8 cellular contexts compared by ENCODE assay signal in the genomic region with DNA sequence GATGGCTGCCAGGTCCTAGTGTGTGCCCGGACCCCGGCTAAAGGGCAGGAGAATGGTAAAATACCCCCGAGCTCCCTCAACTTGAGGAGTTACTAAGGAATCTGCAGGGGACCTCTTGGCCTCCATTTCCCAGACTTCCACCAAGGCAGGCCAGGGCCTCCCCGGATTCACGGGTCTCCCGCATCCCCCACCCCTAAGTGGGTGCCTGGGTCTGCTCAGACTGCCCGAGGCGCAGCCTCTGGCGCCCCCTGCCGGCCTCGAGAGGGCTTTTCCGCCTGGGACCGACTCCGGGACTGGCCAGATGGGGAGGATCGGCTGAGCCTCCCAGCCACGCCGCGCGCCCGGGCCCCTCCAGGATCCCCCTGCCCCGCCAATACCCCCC. TPM values are rescaled to one million over a fixed set of nuclear protein-coding genes. Genes with fewer than 3 reads are reported as not detected.
DNase-seq lines count a peak whose midpoint lies in the region; ATAC-seq and TF ChIP-seq lines count a peak whose summit lies in the region.

No MANE protein-coding gene starts in this region.

- H3K9me3 ChIP-seq in CD4-positive, alpha-beta T cell (ENCODE audit: control insufficient read depth, low read length): no peaks in the 10 kb centered on the region
- H3K9me3 ChIP-seq in SU-DHL-6 (ENCODE audit: insufficient read depth, low read length) (no peaks in the 10 kb centered on the region), vagina (no peaks in the 10 kb centered on the region)

- H3K4me2 ChIP-seq in SU-DHL-6 (ENCODE audit: low read depth, low read length, poor library complexity, severe bottlenecking): peak overlapping the region; percentile 95

- no peaks in the 10 kb centered on the region for H3K9me2 ChIP-seq in SU-DHL-6 (replicated peaks; ENCODE audit: insufficient read depth, low read length)

- H3F3A ChIP-seq in SU-DHL-6 (ENCODE audit: insufficient read depth): no peaks in the 10 kb centered on the region

- peak; percentile 96 for TF ChIP-seq CTCF in CD4-positive, alpha-beta T cell (IDR thresholded peaks at IDR 0.05)
- TF ChIP-seq CTCF in GM20000 (IDR thresholded peaks at IDR 0.05; ENCODE audit: extremely low read depth, missing control alignments): peak; percentile 94
- TF ChIP-seq CTCF in LNCAP (IDR thresholded peaks at IDR 0.05): peak; percentile 95
- peak; percentile 88 for TF ChIP-seq CTCF in SU-DHL-6 (IDR thresholded peaks at IDR 0.05; ENCODE audit: insufficient read depth, low read length, poor library complexity, severe bottlenecking)
- TF ChIP-seq CTCF in vagina (IDR thresholded peaks at IDR 0.05): peak; percentile 60 to 67 (median 63)

- POLR2A ChIA-PET in CD4-positive, alpha-beta T cell (lab: Charles Lee): interaction anchor here (0.9 to 1.6 kb wide), 2 partner anchors 63 to 65 kb away, joined by 4 to 8 read pairs; a partner anchor contains a TSS

- H3K4me1 Mint-ChIP-seq in CD4-positive, alpha-beta T cell (ENCODE audit: low read depth): peaks cover 30% of the 10 kb centered on the region
- H3K4me1 Mint-ChIP-seq in activated naive CD8-positive, alpha-beta T cell treated with anti-CD3 and anti-CD28 coated beads, Interleukin-2, amount 50 U/mL, for 24 hours: peaks cover 20% of the 10 kb centered on the region

- H3K36me3 ChIP-seq in SU-DHL-6 (ENCODE audit: low read length): no peaks in the 10 kb centered on the region
- no peaks in the 10 kb centered on the region for H3K36me3 ChIP-seq in vagina

- CTCF ChIA-PET in CD4-positive, alpha-beta T cell (lab: Charles Lee): interaction anchor here (0.6 to 1.4 kb wide), 6 partner anchors 42 to 155 kb away, joined by 3 to 7 read pairs (median 4); no protein-coding TSS in a partner anchor

- peak; percentile 59 to 81 (median 70) for DNase-seq in CD4-positive, alpha-beta T cell
- DNase-seq in GM20000 (ENCODE audit: low spot score): peak; percentile 95
- DNase-seq in activated naive CD8-positive, alpha-beta T cell treated with anti-CD3 and anti-CD28 coated beads, Interleukin-2, amount 50 U/mL, for 24 hours: peak; percentile 84
- DNase-seq in left ventricle myocardium superior: peak; percentile 77
- DNase-seq in renal cortical epithelial cell (ENCODE audit: low read depth): peak; percentile 46
- no peak for DNase-seq in vagina (ENCODE audit: extremely low spot score in 2 of 2)

- H3K27me3 Mint-ChIP-seq in CD4-positive, alpha-beta T cell: peaks cover 21% of the 10 kb centered on the region
- peaks cover 13% of the 10 kb centered on the region for H3K27me3 Mint-ChIP-seq in activated naive CD8-positive, alpha-beta T cell treated with anti-CD3 and anti-CD28 coated beads, Interleukin-2, amount 50 U/mL, for 24 hours

- H3K4me3 ChIP-seq in SU-DHL-6 (ENCODE audit: insufficient read depth, low read length, poor library complexity, severe bottlenecking): peak overlapping the region; percentile 62
- H3K4me3 ChIP-seq in vagina: peak overlapping the region; percentile 52 to 58

- H4K20me1 ChIP-seq in SU-DHL-6 (ENCODE audit: low read depth, low read length): no peaks in the 10 kb centered on the region

- H3K36me3 Mint-ChIP-seq in CD4-positive, alpha-beta T cell (ENCODE audit: low read depth): no peaks in the 10 kb centered on the region
- H3K36me3 Mint-ChIP-seq in activated naive CD8-positive, alpha-beta T cell treated with anti-CD3 and anti-CD28 coated beads, Interleukin-2, amount 50 U/mL, for 24 hours (ENCODE audit: low read depth): no peaks in the 10 kb centered on the region

- peak; percentile 58 for ATAC-seq in CD4-positive, alpha-beta T cell (ENCODE audit: poor library complexity)
- peak; percentile 57 for ATAC-seq in activated naive CD8-positive, alpha-beta T cell treated with anti-CD3 and anti-CD28 coated beads, Interleukin-2, amount 50 U/mL, for 24 hours
- ATAC-seq in left ventricle myocardium superior: peak; percentile 66

- peak overlapping the region; percentile 80 for H3K9ac ChIP-seq in SU-DHL-6 (ENCODE audit: low read length)

- no peak for TF ChIP-seq POLR2A in vagina (IDR thresholded peaks at IDR 0.05)

- peak overlapping the region; percentile 82 for H3K4me3 Mint-ChIP-seq in CD4-positive, alpha-beta T cell
- H3K4me3 Mint-ChIP-seq in activated naive CD8-positive, alpha-beta T cell treated with anti-CD3 and anti-CD28 coated beads, Interleukin-2, amount 50 U/mL, for 24 hours: peak overlapping the region; percentile 82

- H3K9me3 Mint-ChIP-seq in CD4-positive, alpha-beta T cell: no peaks in the 10 kb centered on the region
- no peaks in the 10 kb centered on the region for H3K9me3 Mint-ChIP-seq in activated naive CD8-positive, alpha-beta T cell treated with anti-CD3 and anti-CD28 coated beads, Interleukin-2, amount 50 U/mL, for 24 hours

- peaks cover 14% of the 10 kb centered on the region for H3K27me3 ChIP-seq in CD4-positive, alpha-beta T cell (ENCODE audit: control insufficient read depth, insufficient read depth, low read length)
- H3K27me3 ChIP-seq in SU-DHL-6 (ENCODE audit: low read length) (no peaks in the 10 kb centered on the region), vagina (no peaks in the 10 kb centered on the region)

- H2AFZ ChIP-seq in SU-DHL-6 (ENCODE audit: low read depth, low read length, severe bottlenecking): peak overlapping the region; percentile 95

- H3K27ac ChIP-seq in CD4-positive, alpha-beta T cell (ENCODE audit: low read depth, low read length): no peak overlapping the region
- H3K27ac ChIP-seq in SU-DHL-6 (ENCODE audit: low read depth, low read length): no peak overlapping the region
- peak overlapping the region; percentile 90 for H3K27ac ChIP-seq in vagina

- intact Hi-C loops in CD4-positive, alpha-beta T cell (cut with DNase I, micrococcal nuclease): loop anchor here in 1 of 2 experiments (1.0 kb wide), 2 partner anchors 66 to 157 kb away; no protein-coding TSS in a partner anchor
- intact Hi-C loops in left ventricle myocardium superior (cut with micrococcal nuclease) (loop anchor here (5.0 kb wide), 1 partner anchor 63 kb away; a partner anchor contains a TSS), vagina (cut with DNase I) (loop anchor here (10.0 kb wide), 1 partner anchor 155 kb away; no protein-coding TSS in a partner anchor)

- H3K4me1 ChIP-seq in vagina: peaks cover 58% of the 10 kb centered on the region

- H3K79me2 ChIP-seq in SU-DHL-6 (ENCODE audit: insufficient read depth, low read length): no peaks in the 10 kb centered on the region

- no peak overlapping the region for H3K27ac Mint-ChIP-seq in CD4-positive, alpha-beta T cell
- H3K27ac Mint-ChIP-seq in activated naive CD8-positive, alpha-beta T cell treated with anti-CD3 and anti-CD28 coated beads, Interleukin-2, amount 50 U/mL, for 24 hours: no peak overlapping the region

RNA-seq across cellular contexts. Expression of a gene that starts 1.7 kb away (rescaled TPM):
- 1 to 10 TPM; 5.0 to 6.1 TPM for total RNA-seq in CD4-positive, alpha-beta T cell
- 16.9 TPM for total RNA-seq in left ventricle myocardium superior
- 22.2 and 22.6 TPM in 2 replicates for total RNA-seq in renal cortical epithelial cell
- 17.2 TPM for total RNA-seq in vagina

RNA-seq across cellular contexts. Expression of a gene that starts 23.8 kb away (rescaled TPM):
- total RNA-seq in CD4-positive, alpha-beta T cell: 100 to 1,000 TPM; 220 to 225 TPM
- 10.8 TPM for total RNA-seq in left ventricle myocardium superior
- total RNA-seq in renal cortical epithelial cell: 3.3 and 9.7 TPM in 2 replicates
- total RNA-seq in vagina: 32.7 TPM

Comparison
In these comparisons a context has a peak if more than half of its experiments do, and no peak if none do; other contexts are left out.
1. DNase-seq: peak in CD4-positive, alpha-beta T cell (10 of 10), GM20000 (single experiment), activated naive CD8-positive, alpha-beta T cell treated with anti-CD3 and anti-CD28 coated beads, Interleukin-2, amount 50 U/mL, for 24 hours (single experiment), left ventricle myocardium superior (single experiment) and renal cortical epithelial cell (single experiment); none in vagina (0 of 2).
2. Peak in every context shown above with its lines, with median percentiles within 50 percentile points of each other: ATAC-seq and CTCF ChIP-seq.